In genomic region chr3:152379415-152380042, GRCh38 we compare ENCODE assay signal across 12 cellular contexts.
A peak's percentile ranks its signal among the peaks of the same experiment; 100 is the strongest.
DNase-seq lines count a peak whose midpoint lies in the region; ATAC-seq, FAIRE-seq and TF ChIP-seq lines count a peak whose summit lies in the region.
"Had no signal": no experiment of that assay in that cellular context is flagged by ENCODE, and none has a peak within 500 bp of the region (broad histone marks: within the 10 kb centered on the region; RNA-seq: fewer than 3 reads in every experiment).

No MANE protein-coding gene starts in this region.

- TF ChIP-seq CTCF in HL-60 (IDR thresholded peaks at IDR 0.05; ENCODE audit: insufficient read depth, low read length): no peak
- no peak for TF ChIP-seq CTCF in chondrocyte (IDR thresholded peaks at IDR 0.05)
- TF ChIP-seq CTCF in osteocyte (IDR thresholded peaks at IDR 0.05): no peak

- peak overlapping the region; percentile 31 for H3K27ac ChIP-seq in HL-60 (replicated peaks)

- H3K9me3 Mint-ChIP-seq in chondrocyte (ENCODE audit: low read depth) (no peaks in the 10 kb centered on the region), osteocyte (ENCODE audit: unreplicated experiment) (no peaks in the 10 kb centered on the region)

- no peaks in the 10 kb centered on the region for H3K27me3 ChIP-seq in HL-60 (ENCODE audit: insufficient read depth, poor library complexity, severe bottlenecking)

- ATAC-seq in GM21528 (IDR thresholded peaks at IDR 0.05; ENCODE audit: low FRiP score, unreplicated experiment) (no peak), HG03432 (IDR thresholded peaks at IDR 0.05; ENCODE audit: unreplicated experiment) (no peak)

- H3K4me3 Mint-ChIP-seq in chondrocyte (ENCODE audit: unreplicated experiment) (no peak overlapping the region), osteocyte (ENCODE audit: unreplicated experiment) (no peak overlapping the region)

- H3K36me3 Mint-ChIP-seq in chondrocyte (ENCODE audit: low read depth) (no peaks in the 10 kb centered on the region), osteocyte (ENCODE audit: unreplicated experiment) (no peaks in the 10 kb centered on the region)

- FAIRE-seq in H54 (lab: Jason Lieb, UNC): no peak

- in situ Hi-C loops in ACHN (cut with HindIII; ENCODE audit: low pct_ligation_motif_present, low pct_unique_long_range_greater_than_20kb, low sequenced_read_pairs): no loop called here

- H3K4me1 Mint-ChIP-seq in chondrocyte (ENCODE audit: low read depth) (peaks cover 79% of the 10 kb centered on the region), osteocyte (ENCODE audit: unreplicated experiment) (peaks cover 77% of the 10 kb centered on the region)

- no peak for TF ChIP-seq POLR2A in H54 (IDR thresholded peaks at IDR 0.05; ENCODE audit: low read depth, low read length)

- H3K4me3 ChIP-seq in HL-60 (replicated peaks; ENCODE audit: insufficient read depth, low read length): no peak overlapping the region

- H3K27ac Mint-ChIP-seq in chondrocyte (ENCODE audit: unreplicated experiment) (peak overlapping the region; percentile 83), osteocyte (ENCODE audit: unreplicated experiment) (peak overlapping the region; percentile 87)

- peak; percentile 43 for DNase-seq in ACHN
- DNase-seq in HL-60 (ENCODE audit: low read depth in 1 of 2, low spot score in 1 of 2): no peak
- DNase-seq in chondrocyte (ENCODE audit: low spot score): no peak
- DNase-seq in osteocyte (ENCODE audit: extremely low spot score, unreplicated experiment): no peak
- no peak for DNase-seq in H54 (ENCODE audit: insufficient read length, low spot score)
- no peak for DNase-seq in cerebellar nuclear complex (lab: John Stamatoyannopoulos, UW)
- DNase-seq: C1 segment of cervical spinal cord, NCI-H1092, NCI-H510A, Right ventricle myocardium superior had no signal

- H3K27me3 Mint-ChIP-seq in chondrocyte (ENCODE audit: low read depth): no peaks in the 10 kb centered on the region
- H3K27me3 Mint-ChIP-seq in osteocyte (ENCODE audit: unreplicated experiment): no peaks in the 10 kb centered on the region
